1 cellular context compared by ENCODE assay signal in the genomic region with DNA sequence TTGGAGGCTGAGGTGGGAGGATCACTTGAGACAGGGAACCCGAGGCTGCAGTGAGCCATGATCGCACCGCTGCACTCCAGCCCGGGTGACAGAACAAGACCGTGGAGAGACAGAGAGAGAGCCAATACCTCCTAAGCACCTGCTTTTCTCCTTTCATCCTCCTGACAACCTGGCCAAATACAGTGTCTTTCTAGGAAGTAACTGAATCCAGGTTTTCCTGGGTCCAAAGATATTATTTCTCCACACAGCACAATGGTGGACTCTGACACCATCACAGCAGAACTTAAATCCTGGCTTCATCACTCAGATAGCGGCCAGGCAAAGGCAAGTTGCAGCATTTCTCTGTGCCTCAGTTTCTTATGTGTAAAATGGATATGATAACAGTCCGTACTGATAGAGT.
TF ChIP-seq lines count a peak whose summit lies in the region.

No MANE protein-coding gene starts in this region.

TF ChIP-seq in GM23338, 12 proteins besides CTCF, POLR2A, EP300 and RAD21 (continued from another document):
- TF ChIP-seq, protein P1, sequence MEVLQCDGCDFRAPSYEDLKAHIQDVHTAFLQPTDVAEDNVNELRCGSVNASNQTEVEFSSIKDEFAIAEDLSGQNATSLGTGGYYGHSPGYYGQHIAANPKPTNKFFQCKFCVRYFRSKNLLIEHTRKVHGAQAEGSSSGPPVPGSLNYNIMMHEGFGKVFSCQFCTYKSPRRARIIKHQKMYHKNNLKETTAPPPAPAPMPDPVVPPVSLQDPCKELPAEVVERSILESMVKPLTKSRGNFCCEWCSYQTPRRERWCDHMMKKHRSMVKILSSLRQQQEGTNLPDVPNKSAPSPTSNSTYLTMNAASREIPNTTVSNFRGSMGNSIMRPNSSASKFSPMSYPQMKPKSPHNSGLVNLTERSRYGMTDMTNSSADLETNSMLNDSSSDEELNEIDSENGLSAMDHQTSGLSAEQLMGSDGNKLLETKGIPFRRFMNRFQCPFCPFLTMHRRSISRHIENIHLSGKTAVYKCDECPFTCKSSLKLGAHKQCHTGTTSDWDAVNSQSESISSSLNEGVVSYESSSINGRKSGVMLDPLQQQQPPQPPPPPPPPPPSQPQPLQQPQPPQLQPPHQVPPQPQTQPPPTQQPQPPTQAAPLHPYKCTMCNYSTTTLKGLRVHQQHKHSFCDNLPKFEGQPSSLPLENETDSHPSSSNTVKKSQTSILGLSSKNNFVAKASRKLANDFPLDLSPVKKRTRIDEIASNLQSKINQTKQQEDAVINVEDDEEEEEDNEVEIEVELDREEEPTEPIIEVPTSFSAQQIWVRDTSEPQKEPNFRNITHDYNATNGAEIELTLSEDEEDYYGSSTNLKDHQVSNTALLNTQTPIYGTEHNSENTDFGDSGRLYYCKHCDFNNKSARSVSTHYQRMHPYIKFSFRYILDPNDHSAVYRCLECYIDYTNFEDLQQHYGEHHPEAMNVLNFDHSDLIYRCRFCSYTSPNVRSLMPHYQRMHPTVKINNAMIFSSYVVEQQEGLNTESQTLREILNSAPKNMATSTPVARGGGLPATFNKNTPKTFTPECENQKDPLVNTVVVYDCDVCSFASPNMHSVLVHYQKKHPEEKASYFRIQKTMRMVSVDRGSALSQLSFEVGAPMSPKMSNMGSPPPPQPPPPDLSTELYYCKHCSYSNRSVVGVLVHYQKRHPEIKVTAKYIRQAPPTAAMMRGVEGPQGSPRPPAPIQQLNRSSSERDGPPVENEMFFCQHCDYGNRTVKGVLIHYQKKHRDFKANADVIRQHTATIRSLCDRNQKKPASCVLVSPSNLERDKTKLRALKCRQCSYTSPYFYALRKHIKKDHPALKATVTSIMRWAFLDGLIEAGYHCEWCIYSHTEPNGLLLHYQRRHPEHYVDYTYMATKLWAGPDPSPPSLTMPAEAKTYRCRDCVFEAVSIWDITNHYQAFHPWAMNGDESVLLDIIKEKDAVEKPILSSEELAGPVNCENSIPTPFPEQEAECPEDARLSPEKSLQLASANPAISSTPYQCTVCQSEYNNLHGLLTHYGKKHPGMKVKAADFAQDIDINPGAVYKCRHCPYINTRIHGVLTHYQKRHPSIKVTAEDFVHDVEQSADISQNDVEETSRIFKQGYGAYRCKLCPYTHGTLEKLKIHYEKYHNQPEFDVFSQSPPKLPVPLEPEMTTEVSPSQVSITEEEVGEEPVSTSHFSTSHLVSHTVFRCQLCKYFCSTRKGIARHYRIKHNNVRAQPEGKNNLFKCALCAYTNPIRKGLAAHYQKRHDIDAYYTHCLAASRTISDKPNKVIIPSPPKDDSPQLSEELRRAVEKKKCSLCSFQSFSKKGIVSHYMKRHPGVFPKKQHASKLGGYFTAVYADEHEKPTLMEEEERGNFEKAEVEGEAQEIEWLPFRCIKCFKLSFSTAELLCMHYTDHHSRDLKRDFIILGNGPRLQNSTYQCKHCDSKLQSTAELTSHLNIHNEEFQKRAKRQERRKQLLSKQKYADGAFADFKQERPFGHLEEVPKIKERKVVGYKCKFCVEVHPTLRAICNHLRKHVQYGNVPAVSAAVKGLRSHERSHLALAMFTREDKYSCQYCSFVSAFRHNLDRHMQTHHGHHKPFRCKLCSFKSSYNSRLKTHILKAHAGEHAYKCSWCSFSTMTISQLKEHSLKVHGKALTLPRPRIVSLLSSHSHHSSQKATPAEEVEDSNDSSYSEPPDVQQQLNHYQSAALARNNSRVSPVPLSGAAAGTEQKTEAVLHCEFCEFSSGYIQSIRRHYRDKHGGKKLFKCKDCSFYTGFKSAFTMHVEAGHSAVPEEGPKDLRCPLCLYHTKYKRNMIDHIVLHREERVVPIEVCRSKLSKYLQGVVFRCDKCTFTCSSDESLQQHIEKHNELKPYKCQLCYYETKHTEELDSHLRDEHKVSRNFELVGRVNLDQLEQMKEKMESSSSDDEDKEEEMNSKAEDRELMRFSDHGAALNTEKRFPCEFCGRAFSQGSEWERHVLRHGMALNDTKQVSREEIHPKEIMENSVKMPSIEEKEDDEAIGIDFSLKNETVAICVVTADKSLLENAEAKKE (CRISPR knock-in tag; IDR thresholded peaks at IDR 0.05) = no peak
- no peak for TF ChIP-seq ZNF331 (CRISPR knock-in tag; IDR thresholded peaks at IDR 0.05; ENCODE audit: low read depth)
- TF ChIP-seq EZH2phosphoT487 (IDR thresholded peaks at IDR 0.05; ENCODE audit: unreplicated experiment) = no peak
- no peak for TF ChIP-seq ZNF114 (CRISPR knock-in tag; IDR thresholded peaks at IDR 0.05)
- no peak for TF ChIP-seq STAT1 (IDR thresholded peaks at IDR 0.05; ENCODE audit: unreplicated experiment)
- TF ChIP-seq NANOG (IDR thresholded peaks at IDR 0.05; ENCODE audit: borderline replicate concordance) = no peak
- TF ChIP-seq POLR2AphosphoS5 (IDR thresholded peaks at IDR 0.05; ENCODE audit: low read depth) = no peak
